In genomic region chr13:77431449-77431848, GRCh38 we compare ENCODE assay signal across 27 cellular contexts.
DNase-seq lines count a peak whose midpoint lies in the region; ATAC-seq and TF ChIP-seq lines count a peak whose summit lies in the region.
"Had no signal": no experiment of that assay in that cellular context is flagged by ENCODE, and none has a peak within 500 bp of the region (broad histone marks: within the 10 kb centered on the region; RNA-seq: fewer than 3 reads in every experiment).

No MANE protein-coding gene starts in this region.

- no peak for DNase-seq in stimulated activated CD4-positive, alpha-beta T cell treated with anti-CD3 and anti-CD28 coated beads, Interleukin-4, amount 100 ng/mL, for 4 hours
- DNase-seq in ascending aorta (ENCODE audit: low spot score in 2 of 2) (no peak), foreskin keratinocyte (no peak)
- DNase-seq in activated CD4-positive, alpha-beta T cell treated with anti-CD3 and anti-CD28 coated beads for 48 hours: no peak
- DNase-seq: AML-193; C1 segment of cervical spinal cord; Calu3; CD8-positive, alpha-beta memory T cell; DMS153; KBM-7; NCI-H1092 treated with DMSO at 0.1 percent for 48 hours; NCI-H146; NCI-H2081 treated with DMSO at 0.1 percent for 48 hours; NCI-H2171 treated with DMSO at 0.1 percent for 48 hours; NCI-H446; NCI-H526; PC-9; SHP77 treated with DMSO at 0.1 percent for 48 hours; SW 1271; T-helper 17 cell had no signal

- no peaks in the 10 kb centered on the region for H4K20me1 ChIP-seq in OCI-LY3 (ENCODE audit: insufficient read depth, low read length)

- H3K79me2 ChIP-seq in OCI-LY3 (ENCODE audit: low read length): no peaks in the 10 kb centered on the region

- ATAC-seq in GM18867 (IDR thresholded peaks at IDR 0.05; ENCODE audit: unreplicated experiment) (peak; percentile 21), HG02678 (IDR thresholded peaks at IDR 0.05; ENCODE audit: unreplicated experiment) (peak; percentile 17), foreskin keratinocyte (no peak)
- ATAC-seq: T-helper 17 cell had no signal

- peak overlapping the region; percentile 63 for H3K4me2 ChIP-seq in OCI-LY3 (ENCODE audit: low read length)
- H3K4me2 ChIP-seq: PC-9 had no signal

- H3K36me3 ChIP-seq in OCI-LY3 (replicated peaks; ENCODE audit: low read depth, low read length): no peaks in the 10 kb centered on the region
- H3K36me3 ChIP-seq in ascending aorta: no peaks in the 10 kb centered on the region

- H3K4me3 ChIP-seq in GM08714 (ENCODE audit: low read length) (peak overlapping the region; percentile 74), OCI-LY3 (ENCODE audit: low read length) (peak overlapping the region; percentile 45), ascending aorta (no peak overlapping the region)
- H3K4me3 ChIP-seq: PC-9, SK-N-MC had no signal

- H3K27me3 ChIP-seq in OCI-LY3 (ENCODE audit: low read depth, low read length) (peaks cover 35% of the 10 kb centered on the region), ascending aorta (no peaks in the 10 kb centered on the region), foreskin keratinocyte (no peaks in the 10 kb centered on the region)

- TF ChIP-seq CTCF in OCI-LY3 (IDR thresholded peaks at IDR 0.05; ENCODE audit: low read depth, low read length) (no peak), ascending aorta (IDR thresholded peaks at IDR 0.05) (no peak), foreskin keratinocyte (conservative IDR thresholded peaks at IDR 0.05) (no peak)

- intact Hi-C loops in ascending aorta (cut with DNase I): no loop called here

- H3K27ac ChIP-seq in OCI-LY3 (ENCODE audit: low read length) (peak overlapping the region; percentile 83), ascending aorta (no peak overlapping the region), foreskin keratinocyte (no peak overlapping the region)
- H3K27ac ChIP-seq: HL-60, PC-9, RWPE1, SK-N-MC had no signal

- H3K9me3 ChIP-seq in OCI-LY3 (ENCODE audit: insufficient read depth, low read length): no peaks in the 10 kb centered on the region
- H3K9me3 ChIP-seq in ascending aorta: no peaks in the 10 kb centered on the region

- H3K9ac ChIP-seq in OCI-LY3 (ENCODE audit: low read length): peak overlapping the region; percentile 6; the same call in 1 of the 2 replicates

- no peak overlapping the region for H2AFZ ChIP-seq in OCI-LY3 (ENCODE audit: low read depth, low read length)
- H2AFZ ChIP-seq: PC-9 had no signal

- peaks cover 56% of the 10 kb centered on the region for H3K4me1 ChIP-seq in OCI-LY3 (ENCODE audit: low read length)
- H3K4me1 ChIP-seq in ascending aorta: no peaks in the 10 kb centered on the region
- no peaks in the 10 kb centered on the region for H3K4me1 ChIP-seq in foreskin keratinocyte

Comparison
In these comparisons a context has a peak if more than half of its experiments do, and no peak if none do; other contexts are left out.
1. H3K4me3 ChIP-seq: peak in GM08714 (single experiment) and OCI-LY3 (single experiment); none in ascending aorta (0 of 2).